ENCODE assay signal across 25 cellular contexts in genomic region chr4:151430737-151431457, GRCh38. TPM values are rescaled to one million over a fixed set of nuclear protein-coding genes. Genes with fewer than 3 reads are reported as not detected.
A peak's percentile ranks its signal among the peaks of the same experiment; 100 is the strongest.
DNase-seq lines count a peak whose midpoint lies in the region; ATAC-seq, FAIRE-seq and TF ChIP-seq lines count a peak whose summit lies in the region.
"Had no signal": no experiment of that assay in that cellular context is flagged by ENCODE, and none has a peak within 500 bp of the region (broad histone marks: within the 10 kb centered on the region; RNA-seq: fewer than 3 reads in every experiment).

No MANE protein-coding gene starts in this region.

- no peak overlapping the region for H3K27ac ChIP-seq in left lung
- H3K27ac ChIP-seq: neutrophil, SJCRH30 had no signal

- H3K27me3 ChIP-seq in bronchial epithelial cell (ENCODE audit: control insufficient read depth, insufficient read depth, low read length) (no peaks in the 10 kb centered on the region), left lung (no peaks in the 10 kb centered on the region), MG63 (no peaks in the 10 kb centered on the region)
- H3K27me3 ChIP-seq: SJCRH30, stomach had no signal

- no peaks in the 10 kb centered on the region for H3K36me3 ChIP-seq in bronchial epithelial cell (ENCODE audit: control insufficient read depth, insufficient read depth, low read length)
- H3K36me3 ChIP-seq in left lung, result no peaks in the 10 kb centered on the region
- no peaks in the 10 kb centered on the region for H3K36me3 ChIP-seq in MG63
- H3K36me3 ChIP-seq: neutrophil, prostate gland, SJCRH30, stomach had no signal

- ATAC-seq in left lung, result peak; percentile 9
- ATAC-seq in HG03025 (IDR thresholded peaks at IDR 0.05; ENCODE audit: low FRiP score, unreplicated experiment), result no peak
- ATAC-seq in HG03354 (IDR thresholded peaks at IDR 0.05; ENCODE audit: poor library complexity, severe bottlenecking, unreplicated experiment), result no peak
- ATAC-seq: activated CD8-positive, alpha-beta memory T cell treated with anti-CD3 and anti-CD28 coated beads, Interleukin-2, amount 10 ng/mL, durations not matched to agents 7 days and 5 days; left cardiac atrium had no signal

- no peak for FAIRE-seq in bronchial epithelial cell (lab: Jason Lieb, UNC)
- FAIRE-seq: A204.1, HTR-8/SVneo, RCC 7860 had no signal

- TF ChIP-seq CTCF in LNCaP clone FGC (IDR thresholded peaks at IDR 0.05; ENCODE audit: control insufficient read depth, extremely low read depth, insufficient read depth) (no peak), bronchial epithelial cell (IDR thresholded peaks at IDR 0.05; ENCODE audit: insufficient read depth, low read length, severe bottlenecking) (no peak), left lung (IDR thresholded peaks at IDR 0.05) (no peak)

- DNase-seq in NCI-H2107 treated with DMSO at 0.1 percent for 48 hours (lab: John Stamatoyannopoulos, UW; ENCODE audit: unreplicated experiment), result peak; percentile 4
- DNase-seq in NCI-H2107 (lab: John Stamatoyannopoulos, UW), result no peak
- peak; percentile 53 for DNase-seq in LNCaP clone FGC (ENCODE audit: low read depth)
- DNase-seq in bronchial epithelial cell (ENCODE audit: low read depth), result peak; percentile 67
- no peak for DNase-seq in left lung
- DNase-seq in MG63, result no peak
- DNase-seq: activated CD4-positive, alpha-beta T cell treated with anti-CD3 and anti-CD28 coated beads, Interleukin-2, amount 50 U/mL, for 1 hour; activated CD8-positive, alpha-beta memory T cell treated with anti-CD3 and anti-CD28 coated beads, Interleukin-2, amount 10 ng/mL, durations not matched to agents 7 days and 5 days; activated naive CD4-positive, alpha-beta T cell treated with anti-CD3 and anti-CD28 coated beads, Interleukin-2, amount 50 U/mL, for 16 hours; AML-193; amygdala; cortex of kidney; DMS79; left cardiac atrium; mesenchymal stem cell; NCI-H187 treated with DMSO at 0.1 percent for 48 hours; SJCRH30; stomach had no signal

- H3K4me3 ChIP-seq in LNCaP clone FGC (ENCODE audit: low read depth, low read length), result peak overlapping the region; percentile 18
- no peak overlapping the region for H3K4me3 ChIP-seq in bronchial epithelial cell (ENCODE audit: low read depth, low read length)
- H3K4me3 ChIP-seq in left lung, result no peak overlapping the region
- H3K4me3 ChIP-seq in MG63, result no peak overlapping the region
- H3K4me3 ChIP-seq: prostate gland, SJCRH30, stomach had no signal

- H3K9me3 ChIP-seq in left lung (no peaks in the 10 kb centered on the region), MG63 (no peaks in the 10 kb centered on the region)
- H3K9me3 ChIP-seq: neutrophil, prostate gland, SJCRH30, stomach had no signal

- intact Hi-C loops in left lung (cut with DNase I), result no loop called here

- H3K4me1 ChIP-seq in left lung, result peaks cover 3 to 4% of the 10 kb centered on the region in 2 donors
- H3K4me1 ChIP-seq: prostate gland had no signal

RNA-seq across cellular contexts. Expression of gene FHIP1A, which starts 21.9 kb away (rescaled TPM):
- total RNA-seq in bronchial epithelial cell (20.8 and 25.2 TPM in 2 replicates), left lung (10 to 100 TPM; 17.3 to 20.0 TPM)
- total RNA-seq in MG63 (2014; rRNA removed; shearing (Covaris generic); ENCODE audit: low replicate concordance), result 2.0 and 3.8 TPM in 2 replicates
- total RNA-seq: activated CD8-positive, alpha-beta memory T cell treated with anti-CD3 and anti-CD28 coated beads, Interleukin-2, amount 10 ng/mL, durations not matched to agents 7 days and 5 days had no signal

Comparison
In these comparisons a context has a peak if more than half of its experiments do, and no peak if none do; other contexts are left out.
1. DNase-seq: peak in NCI-H2107 treated with DMSO at 0.1 percent for 48 hours (single experiment), LNCaP clone FGC (single experiment) and bronchial epithelial cell (single experiment); none in NCI-H2107 (single experiment), left lung (0 of 2) and MG63 (single experiment).